8 cellular contexts compared by ENCODE assay signal in the genomic region with DNA sequence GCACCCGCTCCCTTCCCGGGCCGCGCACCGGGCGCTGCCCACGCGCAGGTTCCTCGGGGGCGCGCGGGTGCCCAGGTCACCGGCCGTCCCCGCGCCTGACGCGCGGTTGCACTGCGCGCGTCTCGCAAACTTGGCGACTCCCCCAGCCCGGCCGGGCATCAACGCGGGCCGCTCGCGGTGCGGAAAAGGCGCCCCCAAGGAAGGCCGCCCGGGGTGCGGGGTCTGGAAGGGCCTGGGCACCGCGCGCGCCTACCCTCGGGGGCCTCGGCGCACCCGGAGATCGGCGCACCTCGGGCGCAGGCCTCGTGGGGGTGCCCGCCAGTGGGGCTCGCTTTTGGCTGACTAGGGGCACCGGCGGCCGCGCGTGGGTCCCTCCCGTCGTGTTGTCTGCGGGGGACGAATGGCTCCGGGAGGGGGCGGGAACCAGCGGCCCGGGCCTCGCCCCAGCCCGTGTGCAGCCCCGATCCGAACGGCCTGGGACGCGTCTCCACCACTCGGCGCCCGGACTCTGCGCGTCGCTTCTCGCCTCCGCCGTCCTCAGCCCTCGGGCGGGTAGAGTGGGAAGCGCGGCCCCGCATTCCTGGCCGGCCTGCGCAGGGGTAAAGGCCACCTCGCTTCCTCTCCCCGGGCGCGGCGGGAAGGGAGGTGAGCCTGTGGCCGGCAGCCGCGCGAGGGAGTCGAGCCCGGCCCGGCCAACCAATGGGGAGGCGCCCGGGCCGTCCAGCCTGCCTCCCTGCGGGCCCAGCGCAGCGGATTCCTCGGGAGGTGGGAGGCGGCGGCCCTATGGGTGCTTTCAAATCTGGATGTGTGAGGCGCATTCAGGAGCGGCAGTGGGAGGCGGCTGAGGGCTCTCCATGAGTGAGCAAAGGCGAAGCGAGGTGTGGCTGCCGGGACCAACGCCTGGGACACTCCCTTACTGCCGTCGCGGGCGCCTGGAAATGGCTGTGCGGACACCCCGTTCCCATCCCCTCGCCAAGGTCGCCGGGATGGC. TPM values are rescaled to one million over a fixed set of nuclear protein-coding genes. Genes with fewer than 3 reads are reported as not detected.
A peak's percentile ranks its signal among the peaks of the same experiment; 100 is the strongest.
DNase-seq lines count a peak whose midpoint lies in the region; ATAC-seq and TF ChIP-seq lines count a peak whose summit lies in the region.

No MANE protein-coding gene starts in this region.

- peak in 1 of 2 donors; percentile 24 for TF ChIP-seq EP300 in tibial nerve (IDR thresholded peaks at IDR 0.05)

- 6% methylated on average over 104 of the region's 124 CpGs; no CpG with 5 or more reads in 1 of the 2 donors for whole genome bisulfite sequencing in body of pancreas, 2 donors
- 10 to 20% methylated on average over 34 to 56 of the region's 124 CpGs for WGBS in tibial nerve, 2 donors

- no peaks in the 10 kb centered on the region for H3K9me3 ChIP-seq in body of pancreas
- no peaks in the 10 kb centered on the region for H3K9me3 ChIP-seq in left lung
- H3K9me3 ChIP-seq in tibial nerve: no peaks in the 10 kb centered on the region

- no peaks in the 10 kb centered on the region for H3K36me3 ChIP-seq in body of pancreas (replicated peaks in 1 of 2; ENCODE audit: insufficient read depth in 1 of 2, low read depth in 2 of 2)
- H3K36me3 ChIP-seq in left lung: no peaks in the 10 kb centered on the region
- no peaks in the 10 kb centered on the region for H3K36me3 ChIP-seq in tibial nerve

- CTCF ChIA-PET in activated naive CD4-positive, alpha-beta T cell treated with anti-CD3 and anti-CD28 coated beads for 36 hours (lab: Charles Lee): no interaction called here
- CTCF ChIA-PET in HEK293T (lab: Yijun Ruan, JAX): no interaction called here

- H3K9me3 Mint-ChIP-seq in activated naive CD4-positive, alpha-beta T cell treated with anti-CD3 and anti-CD28 coated beads for 36 hours: no peaks in the 10 kb centered on the region

- DNase-seq in activated naive CD4-positive, alpha-beta T cell treated with anti-CD3 and anti-CD28 coated beads for 36 hours: no peak
- DNase-seq in activated naive CD4-positive, alpha-beta T cell treated with Interleukin-2 at 50 U/mL for 16 hours: no peak
- DNase-seq in body of pancreas (peak in 2 of 4 donors; percentile 25 to 36), left lung (peak in 1 of 2 donors; percentile 89), tibial nerve (ENCODE audit: low spot score in 2 of 2) (no peak), HEK293T (ENCODE audit: extremely low spot score) (no peak), hippocampal formation (lab: John Stamatoyannopoulos, UW) (no peak), SW 1271 (lab: John Stamatoyannopoulos, UW) (no peak)

- H3K4me3 ChIP-seq in body of pancreas (no peak overlapping the region), left lung (peak overlapping the region; percentile 33 to 53), tibial nerve (peak overlapping the region; percentile 20 to 94 (median 54))

- H3K27ac Mint-ChIP-seq in activated naive CD4-positive, alpha-beta T cell treated with anti-CD3 and anti-CD28 coated beads for 36 hours: no peak overlapping the region

- H3K27me3 ChIP-seq in body of pancreas: no peaks in the 10 kb centered on the region
- H3K27me3 ChIP-seq in left lung: peaks cover 0 to 60% of the 10 kb centered on the region in 2 donors
- peaks cover 0 to under 1% of the 10 kb centered on the region in 2 donors for H3K27me3 ChIP-seq in tibial nerve

- H3K27ac ChIP-seq in body of pancreas: peak overlapping the region in 2 of 4 donors; percentile 31 to 47
- peak overlapping the region; percentile 44 to 66 for H3K27ac ChIP-seq in left lung
- H3K27ac ChIP-seq in tibial nerve: peak overlapping the region; percentile 72 to 86 (median 77)

- peaks cover 12% of the 10 kb centered on the region for H3K4me1 Mint-ChIP-seq in activated naive CD4-positive, alpha-beta T cell treated with anti-CD3 and anti-CD28 coated beads for 36 hours (ENCODE audit: low read depth)

- H3K36me3 Mint-ChIP-seq in activated naive CD4-positive, alpha-beta T cell treated with anti-CD3 and anti-CD28 coated beads for 36 hours (ENCODE audit: low read depth): no peaks in the 10 kb centered on the region

- H3K4me3 Mint-ChIP-seq in activated naive CD4-positive, alpha-beta T cell treated with anti-CD3 and anti-CD28 coated beads for 36 hours: peak overlapping the region; percentile 51

- intact Hi-C loops in activated naive CD4-positive, alpha-beta T cell treated with anti-CD3 and anti-CD28 coated beads for 36 hours (cut with micrococcal nuclease): no loop called here
- intact Hi-C loops in body of pancreas (cut with DNase I) (no loop called here), left lung (cut with DNase I) (no loop called here)

- ATAC-seq in body of pancreas (no peak), left lung (peak; percentile 30)

- POLR2A ChIA-PET in HEK293T (lab: Yijun Ruan, JAX): no interaction called here

- peaks cover 33% of the 10 kb centered on the region for H3K27me3 Mint-ChIP-seq in activated naive CD4-positive, alpha-beta T cell treated with anti-CD3 and anti-CD28 coated beads for 36 hours (ENCODE audit: low read depth)

- H3K4me1 ChIP-seq in body of pancreas (peaks cover 34% of the 10 kb centered on the region), left lung (peaks cover 14 to 57% of the 10 kb centered on the region in 2 donors), tibial nerve (peaks cover 0 to 63% (median 33%) of the 10 kb centered on the region in 4 donors)

- TF ChIP-seq CTCF in body of pancreas (IDR thresholded peaks at IDR 0.05): no peak
- no peak for TF ChIP-seq CTCF in left lung (IDR thresholded peaks at IDR 0.05)
- no peak for TF ChIP-seq CTCF in tibial nerve (IDR thresholded peaks at IDR 0.05)

- peak in 2 of 3 donors; percentile 14 to 28 for TF ChIP-seq POLR2A in body of pancreas (IDR thresholded peaks at IDR 0.05)
- peak in 1 of 2 donors; percentile 28 for TF ChIP-seq POLR2A in tibial nerve (IDR thresholded peaks at IDR 0.05)

TF ChIP-seq in HEK293T, 16 proteins besides CTCF, POLR2A, EP300 and RAD21:
- TF ChIP-seq ARNT (IDR thresholded peaks at IDR 0.05) (no peak), FOXM1 (IDR thresholded peaks at IDR 0.05; ENCODE audit: borderline replicate concordance) (no peak), BHLHE40 (IDR thresholded peaks at IDR 0.05; ENCODE audit: borderline replicate concordance) (no peak), HDGF (IDR thresholded peaks at IDR 0.05; ENCODE audit: borderline replicate concordance) (no peak), ELF4 (IDR thresholded peaks at IDR 0.05) (no peak), FOXA1 (IDR thresholded peaks at IDR 0.05) (no peak), FOXK2 (IDR thresholded peaks at IDR 0.05) (no peak), LEF1 (IDR thresholded peaks at IDR 0.05; ENCODE audit: borderline replicate concordance) (no peak), CTBP1 (IDR thresholded peaks at IDR 0.05; ENCODE audit: borderline replicate concordance) (no peak), ZNF384 (IDR thresholded peaks at IDR 0.05) (no peak), TARDBP (IDR thresholded peaks at IDR 0.05) (no peak), SP1 (IDR thresholded peaks at IDR 0.05) (no peak), NFRKB (IDR thresholded peaks at IDR 0.05) (no peak), SUZ12 (IDR thresholded peaks at IDR 0.05) (no peak), L3MBTL2 (conservative IDR thresholded peaks at IDR 0.05) (no peak)
- TF ChIP-seq, protein P1, sequence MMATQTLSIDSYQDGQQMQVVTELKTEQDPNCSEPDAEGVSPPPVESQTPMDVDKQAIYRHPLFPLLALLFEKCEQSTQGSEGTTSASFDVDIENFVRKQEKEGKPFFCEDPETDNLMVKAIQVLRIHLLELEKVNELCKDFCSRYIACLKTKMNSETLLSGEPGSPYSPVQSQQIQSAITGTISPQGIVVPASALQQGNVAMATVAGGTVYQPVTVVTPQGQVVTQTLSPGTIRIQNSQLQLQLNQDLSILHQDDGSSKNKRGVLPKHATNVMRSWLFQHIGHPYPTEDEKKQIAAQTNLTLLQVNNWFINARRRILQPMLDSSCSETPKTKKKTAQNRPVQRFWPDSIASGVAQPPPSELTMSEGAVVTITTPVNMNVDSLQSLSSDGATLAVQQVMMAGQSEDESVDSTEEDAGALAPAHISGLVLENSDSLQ (IDR thresholded peaks at IDR 0.05): no peak

RNA-seq across cellular contexts. Expression of a gene that starts 0.9 kb away (rescaled TPM):
- under 1 TPM; 0.17 to 0.20 TPM for total RNA-seq in activated naive CD4-positive, alpha-beta T cell treated with anti-CD3 and anti-CD28 coated beads for 36 hours
- total RNA-seq in body of pancreas (1 to 10 TPM; 4.3 to 5.4 TPM), left lung (10 to 100 TPM in 1 of 2 donors, 1 to 10 TPM in 1; 9.2 to 11.3 TPM), tibial nerve (10 to 100 TPM; 11.5 to 20.4 (median 12.6) TPM)

RNA-seq across cellular contexts. Expression of a gene that starts 29.3 kb away (rescaled TPM):
- total RNA-seq in activated naive CD4-positive, alpha-beta T cell treated with anti-CD3 and anti-CD28 coated beads for 36 hours: not detected
- total RNA-seq in body of pancreas (not detected), left lung (under 1 TPM in 1 of 2 donors, not detected in 1; 0.18 TPM), tibial nerve (not detected)

RNA-seq across cellular contexts. Expression of a gene that starts 33.1 kb away (rescaled TPM):
- total RNA-seq in activated naive CD4-positive, alpha-beta T cell treated with anti-CD3 and anti-CD28 coated beads for 36 hours: 10 to 100 TPM; 38.2 to 38.9 TPM
- total RNA-seq in body of pancreas (10 to 100 TPM; 31.4 to 47.1 TPM), left lung (100 to 1,000 TPM; 105 to 116 TPM), tibial nerve (100 to 1,000 TPM; 108 to 122 (median 115) TPM)

Comparison
In these comparisons a context has a peak if more than half of its experiments do, and no peak if none do; other contexts are left out.
1. H3K4me3 ChIP-seq: peak in left lung (2 of 2) and tibial nerve (4 of 4); none in body of pancreas (0 of 2).
2. RNA of a gene that starts 0.9 kb away (total RNA-seq): 11.5 to 20.4 TPM in tibial nerve, 9.2 to 11.3 TPM in left lung and 4.3 to 5.4 TPM in body of pancreas; 0.17 to 0.20 TPM in activated naive CD4-positive, alpha-beta T cell treated with anti-CD3 and anti-CD28 coated beads for 36 hours; every median in the first group is over 4 times any median in the second.